ENCODE assay signal across 11 cellular contexts in genomic region chr1:27574001-27574781, GRCh38. TPM values are rescaled to one million over a fixed set of nuclear protein-coding genes. Genes with fewer than 3 reads are reported as not detected.
DNase-seq lines count a peak whose midpoint lies in the region; ATAC-seq and TF ChIP-seq lines count a peak whose summit lies in the region.
"Had no signal": no experiment of that assay in that cellular context is flagged by ENCODE, and none has a peak within 500 bp of the region (broad histone marks: within the 10 kb centered on the region; RNA-seq: fewer than 3 reads in every experiment).

No MANE protein-coding gene starts in this region.

- intact Hi-C loops in tibial artery (cut with DNase I; ENCODE audit: low total_unique reads), result no loop called here

- no peaks in the 10 kb centered on the region for H3K9me3 ChIP-seq in mucosa of rectum (ENCODE audit: control insufficient read depth in 2 of 2, low read length in 2 of 2)
- no peaks in the 10 kb centered on the region for H3K9me3 ChIP-seq in tibial artery

- H3K4me1 ChIP-seq in mucosa of rectum (ENCODE audit: control insufficient read depth in 2 of 2, insufficient read depth in 2 of 2, low read length in 2 of 2), result peaks cover 20 to 26% of the 10 kb centered on the region in 2 donors
- H3K4me1 ChIP-seq in tibial artery, result peaks cover 11 to 96% (median 89%) of the 10 kb centered on the region in 4 donors

- no peak overlapping the region for H3K4me3 ChIP-seq in mucosa of rectum (ENCODE audit: low read length in 2 of 2)
- H3K4me3 ChIP-seq in tibial artery, result peak overlapping the region; percentile 49 to 61
- H3K4me3 ChIP-seq: PC-9 had no signal

- no peak overlapping the region for H3K27ac Mint-ChIP-seq in activated T-cell treated with anti-CD3 and anti-CD28 coated beads, Interleukin-2, amount 50 U/mL, for 72 hours
- H3K27ac Mint-ChIP-seq in chondrocyte (ENCODE audit: unreplicated experiment), result peak overlapping the region; percentile 94
- H3K27ac Mint-ChIP-seq: activated CD4-positive, alpha-beta T cell treated with anti-CD3 and anti-CD28 coated beads, Interleukin-2, amount 10 ng/mL, durations not matched to agents 7 days and 5 days had no signal

- no peak for DNase-seq in activated T-cell treated with anti-CD3 and anti-CD28 coated beads, Interleukin-2, amount 50 U/mL, for 72 hours
- no peak for DNase-seq in activated T-cell treated with anti-CD3 and anti-CD28 coated beads for 4 hours
- DNase-seq in chondrocyte (ENCODE audit: low spot score), result no peak
- DNase-seq in tibial artery, result no peak
- DNase-seq in NCI-H1436 (lab: John Stamatoyannopoulos, UW), result no peak
- DNase-seq: activated CD4-positive, alpha-beta T cell treated with anti-CD3 and anti-CD28 coated beads, Interleukin-2, amount 10 ng/mL, durations not matched to agents 7 days and 5 days; PC-9; stimulated activated CD4-positive, alpha-beta T cell treated with anti-CD3 and anti-CD28 coated beads, Interleukin-12 subunit alpha, Interleukin-12 subunit beta, amount 100 ng/mL, for 4 hours had no signal

- TF ChIP-seq CTCF in chondrocyte (IDR thresholded peaks at IDR 0.05) (no peak), tibial artery (IDR thresholded peaks at IDR 0.05) (no peak)

- H3K27ac ChIP-seq in mucosa of rectum (ENCODE audit: low read depth in 2 of 2, low read length in 2 of 2) (peak overlapping the region; percentile 63 to 68), tibial artery (peak overlapping the region; percentile 97 to 99)
- H3K27ac ChIP-seq: PC-9 had no signal

- peak overlapping the region; percentile 20 to 46 for H3K4me3 Mint-ChIP-seq in activated T-cell treated with anti-CD3 and anti-CD28 coated beads, Interleukin-2, amount 50 U/mL, for 72 hours
- peak overlapping the region; percentile 39 for H3K4me3 Mint-ChIP-seq in chondrocyte (ENCODE audit: unreplicated experiment)
- H3K4me3 Mint-ChIP-seq: activated CD4-positive, alpha-beta T cell treated with anti-CD3 and anti-CD28 coated beads, Interleukin-2, amount 10 ng/mL, durations not matched to agents 7 days and 5 days had no signal

- peak overlapping the region; percentile 32 to 69 for H3K9ac ChIP-seq in mucosa of rectum (ENCODE audit: low read depth in 1 of 2, low read length in 2 of 2)

- no peaks in the 10 kb centered on the region for H3K36me3 ChIP-seq in mucosa of rectum (ENCODE audit: control insufficient read depth in 2 of 2, insufficient read depth in 2 of 2, low read length in 2 of 2)
- H3K36me3 ChIP-seq in tibial artery, result no peaks in the 10 kb centered on the region

- H3K27me3 ChIP-seq in mucosa of rectum (ENCODE audit: control insufficient read depth in 2 of 2, insufficient read depth in 2 of 2, low read length in 2 of 2) (no peaks in the 10 kb centered on the region), tibial artery (no peaks in the 10 kb centered on the region)

- peaks cover 11% of the 10 kb centered on the region for H3K4me1 Mint-ChIP-seq in activated T-cell treated with anti-CD3 and anti-CD28 coated beads, Interleukin-2, amount 50 U/mL, for 72 hours (ENCODE audit: low read depth)
- peaks cover 80% of the 10 kb centered on the region for H3K4me1 Mint-ChIP-seq in chondrocyte (ENCODE audit: low read depth)

- no peak for ATAC-seq in activated T-cell treated with anti-CD3 and anti-CD28 coated beads, Interleukin-2, amount 50 U/mL, for 72 hours (replicated peaks in 1 of 2)
- ATAC-seq in HG02981 (IDR thresholded peaks at IDR 0.05; ENCODE audit: unreplicated experiment) (no peak), GM21576 (IDR thresholded peaks at IDR 0.05; ENCODE audit: unreplicated experiment) (no peak)

- H3K27me3 Mint-ChIP-seq in activated T-cell treated with anti-CD3 and anti-CD28 coated beads, Interleukin-2, amount 50 U/mL, for 72 hours (ENCODE audit: low read depth), result no peaks in the 10 kb centered on the region
- H3K27me3 Mint-ChIP-seq in chondrocyte (ENCODE audit: low read depth), result no peaks in the 10 kb centered on the region

- H3K9me3 Mint-ChIP-seq in activated T-cell treated with anti-CD3 and anti-CD28 coated beads, Interleukin-2, amount 50 U/mL, for 72 hours, result no peaks in the 10 kb centered on the region
- no peaks in the 10 kb centered on the region for H3K9me3 Mint-ChIP-seq in chondrocyte (ENCODE audit: low read depth)
- H3K9me3 Mint-ChIP-seq: activated CD4-positive, alpha-beta T cell treated with anti-CD3 and anti-CD28 coated beads, Interleukin-2, amount 10 ng/mL, durations not matched to agents 7 days and 5 days had no signal

- no peaks in the 10 kb centered on the region for H3K36me3 Mint-ChIP-seq in activated T-cell treated with anti-CD3 and anti-CD28 coated beads, Interleukin-2, amount 50 U/mL, for 72 hours (ENCODE audit: insufficient read depth in 2 of 2)
- H3K36me3 Mint-ChIP-seq in chondrocyte (ENCODE audit: low read depth), result no peaks in the 10 kb centered on the region

RNA-seq across cellular contexts. Expression of gene AHDC1, which starts 29.8 kb away (rescaled TPM):
- total RNA-seq in activated T-cell treated with anti-CD3 and anti-CD28 coated beads, Interleukin-2, amount 50 U/mL, for 72 hours, result 1 to 10 TPM; 8.4 to 9.3 TPM
- total RNA-seq in chondrocyte, result 61.6 to 86.7 TPM (median 61.8 TPM) in 3 replicates

Comparison
In these comparisons a context has a peak if more than half of its experiments do, and no peak if none do; other contexts are left out.
1. H3K4me3 ChIP-seq: peak in tibial artery (2 of 2); none in mucosa of rectum (0 of 2).